In the genomic region with DNA sequence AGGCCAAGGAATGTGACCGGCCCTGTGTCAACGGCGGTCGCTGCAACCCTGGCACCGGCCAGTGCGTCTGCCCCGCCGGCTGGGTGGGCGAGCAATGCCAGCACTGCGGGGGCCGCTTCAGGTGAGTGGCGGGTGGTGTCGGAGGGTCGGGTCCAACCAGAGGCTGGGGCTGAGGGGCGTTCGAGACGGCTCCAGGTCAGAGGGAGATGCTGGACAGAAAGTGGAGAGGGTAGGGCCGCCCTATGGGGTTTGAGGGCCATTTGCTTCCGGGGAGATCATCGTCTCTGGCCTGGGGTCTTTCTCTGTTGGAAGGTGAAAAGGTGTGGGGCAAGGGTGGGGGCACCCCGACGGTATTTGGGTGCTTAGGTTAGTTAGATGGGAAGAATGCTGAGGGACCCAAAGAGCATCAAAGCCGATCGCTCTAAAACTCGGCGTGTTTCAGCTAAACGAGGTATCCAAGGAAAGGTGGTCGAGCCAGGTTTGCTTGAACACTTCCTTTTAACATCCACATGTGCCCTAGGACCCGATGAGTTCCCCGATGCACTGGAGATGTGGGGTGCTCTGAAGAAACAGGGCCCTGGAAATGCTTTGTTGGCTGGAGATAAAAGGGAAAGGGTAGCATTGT, we compare ENCODE assay signal across 1 cellular context.
TF ChIP-seq lines count a peak whose summit lies in the region.

No MANE protein-coding gene starts in this region.

TF ChIP-seq in HepG2, 621 proteins besides CTCF, POLR2A, EP300 and RAD21 (continued from another document and continues in another):
- TF ChIP-seq, protein P1, sequence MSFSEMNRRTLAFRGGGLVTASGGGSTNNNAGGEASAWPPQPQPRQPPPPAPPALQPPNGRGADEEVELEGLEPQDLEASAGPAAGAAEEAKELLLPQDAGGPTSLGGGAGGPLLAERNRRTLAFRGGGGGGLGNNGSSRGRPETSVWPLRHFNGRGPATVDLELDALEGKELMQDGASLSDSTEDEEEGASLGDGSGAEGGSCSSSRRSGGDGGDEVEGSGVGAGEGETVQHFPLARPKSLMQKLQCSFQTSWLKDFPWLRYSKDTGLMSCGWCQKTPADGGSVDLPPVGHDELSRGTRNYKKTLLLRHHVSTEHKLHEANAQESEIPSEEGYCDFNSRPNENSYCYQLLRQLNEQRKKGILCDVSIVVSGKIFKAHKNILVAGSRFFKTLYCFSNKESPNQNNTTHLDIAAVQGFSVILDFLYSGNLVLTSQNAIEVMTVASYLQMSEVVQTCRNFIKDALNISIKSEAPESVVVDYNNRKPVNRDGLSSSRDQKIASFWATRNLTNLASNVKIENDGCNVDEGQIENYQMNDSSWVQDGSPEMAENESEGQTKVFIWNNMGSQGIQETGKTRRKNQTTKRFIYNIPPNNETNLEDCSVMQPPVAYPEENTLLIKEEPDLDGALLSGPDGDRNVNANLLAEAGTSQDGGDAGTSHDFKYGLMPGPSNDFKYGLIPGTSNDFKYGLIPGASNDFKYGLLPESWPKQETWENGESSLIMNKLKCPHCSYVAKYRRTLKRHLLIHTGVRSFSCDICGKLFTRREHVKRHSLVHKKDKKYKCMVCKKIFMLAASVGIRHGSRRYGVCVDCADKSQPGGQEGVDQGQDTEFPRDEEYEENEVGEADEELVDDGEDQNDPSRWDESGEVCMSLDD (CRISPR knock-in tag; IDR thresholded peaks at IDR 0.05; ENCODE audit: borderline replicate concordance) = 0 out of 2 replicates have a peak, but pooled peaks have one; percentile 8
- TF ChIP-seq RXRB (CRISPR knock-in tag; IDR thresholded peaks at IDR 0.05; ENCODE audit: borderline replicate concordance) (no peak), NFAT5 (CRISPR knock-in tag; IDR thresholded peaks at IDR 0.05) (no peak), ZNF17 (CRISPR knock-in tag; IDR thresholded peaks at IDR 0.05) (no peak), NRL (CRISPR knock-in tag; IDR thresholded peaks at IDR 0.05; ENCODE audit: borderline replicate concordance) (0 out of 2 replicates have a peak, but pooled peaks have one; percentile 47), ZNF761 (CRISPR knock-in tag; conservative IDR thresholded peaks at IDR 0.05) (peak; percentile 16; the same call in 1 of the 2 replicates), ZFAT (CRISPR knock-in tag; conservative IDR thresholded peaks at IDR 0.05) (0 out of 2 replicates have a peak, but pooled peaks have one; percentile 8), KAT7 (CRISPR knock-in tag; IDR thresholded peaks at IDR 0.05; ENCODE audit: borderline replicate concordance) (peak; percentile 9; the same call in 1 of the 2 replicates), CENPT (CRISPR knock-in tag; IDR thresholded peaks at IDR 0.05; ENCODE audit: low read depth) (0 out of 2 replicates have a peak, but pooled peaks have one; percentile 32), ZNF44 (CRISPR knock-in tag; IDR thresholded peaks at IDR 0.05) (peak; percentile 84), PTBP1 (IDR thresholded peaks at IDR 0.05; ENCODE audit: low read depth, low read length, poor library complexity, severe bottlenecking) (peak; percentile 94), ZNF337 (CRISPR knock-in tag; IDR thresholded peaks at IDR 0.05; ENCODE audit: borderline replicate concordance, low read depth) (0 out of 2 replicates have a peak, but pooled peaks have one; percentile 35), HMG20B (CRISPR knock-in tag; conservative IDR thresholded peaks at IDR 0.05) (0 out of 2 replicates have a peak, but pooled peaks have one; percentile 13), ZNF333 (CRISPR knock-in tag; IDR thresholded peaks at IDR 0.05; ENCODE audit: borderline replicate concordance) (0 out of 2 replicates have a peak, but pooled peaks have one; percentile 6), ZNF317 (CRISPR knock-in tag; IDR thresholded peaks at IDR 0.05) (peak; percentile 33; the same call in 1 of the 2 replicates), CC2D1A (CRISPR knock-in tag; IDR thresholded peaks at IDR 0.05) (peak; percentile 52; the same call in 1 of the 2 replicates), ZNF234 (CRISPR knock-in tag; conservative IDR thresholded peaks at IDR 0.05) (peak; percentile 14; the same call in 1 of the 2 replicates), ZNF781 (CRISPR knock-in tag; IDR thresholded peaks at IDR 0.05; ENCODE audit: borderline replicate concordance, not compliant biosample characterization) (peak; percentile 55), ZNF138 (CRISPR knock-in tag; IDR thresholded peaks at IDR 0.05; ENCODE audit: low read depth) (peak; percentile 3; the same call in 1 of the 2 replicates), IRX3 (CRISPR knock-in tag; IDR thresholded peaks at IDR 0.05; ENCODE audit: borderline replicate concordance, low read depth) (peak; percentile 5; the same call in 1 of the 2 replicates), ZNF343 (CRISPR knock-in tag; IDR thresholded peaks at IDR 0.05) (peak; percentile 7; the same call in 1 of the 2 replicates), ATF1 (CRISPR knock-in tag; IDR thresholded peaks at IDR 0.05) (no peak), MAF1 (CRISPR knock-in tag; IDR thresholded peaks at IDR 0.05; ENCODE audit: borderline replicate concordance) (0 out of 2 replicates have a peak, but pooled peaks have one; percentile 42), GLMP (CRISPR knock-in tag; IDR thresholded peaks at IDR 0.05; ENCODE audit: borderline replicate concordance) (no peak), POLR2G (IDR thresholded peaks at IDR 0.05; ENCODE audit: low read depth, low read length) (no peak), ZBTB20 (CRISPR knock-in tag; IDR thresholded peaks at IDR 0.05; ENCODE audit: borderline replicate concordance, low read depth) (no peak), ZNF670 (CRISPR knock-in tag; IDR thresholded peaks at IDR 0.05; ENCODE audit: borderline replicate concordance) (0 out of 2 replicates have a peak, but pooled peaks have one; percentile 44), ELF4 (CRISPR knock-in tag; IDR thresholded peaks at IDR 0.05; ENCODE audit: borderline replicate concordance) (no peak; the same call in 1 of the 2 replicates), THAP8 (CRISPR knock-in tag; IDR thresholded peaks at IDR 0.05; ENCODE audit: borderline replicate concordance) (peak; percentile 48; the same call in 1 of the 2 replicates), KLF16 (CRISPR knock-in tag; IDR thresholded peaks at IDR 0.05) (peak in 1 of 2 experiments; percentile 16; a peak in 1 of 4 replicates), ZSCAN20 (CRISPR knock-in tag; IDR thresholded peaks at IDR 0.05; ENCODE audit: borderline replicate concordance) (peak; percentile 70; the same call in 1 of the 2 replicates), KDM5B (CRISPR knock-in tag; IDR thresholded peaks at IDR 0.05; ENCODE audit: borderline replicate concordance) (no peak)
- TF ChIP-seq, protein P2, sequence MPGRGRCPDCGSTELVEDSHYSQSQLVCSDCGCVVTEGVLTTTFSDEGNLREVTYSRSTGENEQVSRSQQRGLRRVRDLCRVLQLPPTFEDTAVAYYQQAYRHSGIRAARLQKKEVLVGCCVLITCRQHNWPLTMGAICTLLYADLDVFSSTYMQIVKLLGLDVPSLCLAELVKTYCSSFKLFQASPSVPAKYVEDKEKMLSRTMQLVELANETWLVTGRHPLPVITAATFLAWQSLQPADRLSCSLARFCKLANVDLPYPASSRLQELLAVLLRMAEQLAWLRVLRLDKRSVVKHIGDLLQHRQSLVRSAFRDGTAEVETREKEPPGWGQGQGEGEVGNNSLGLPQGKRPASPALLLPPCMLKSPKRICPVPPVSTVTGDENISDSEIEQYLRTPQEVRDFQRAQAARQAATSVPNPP (CRISPR knock-in tag; IDR thresholded peaks at IDR 0.05) = no peak
- TF ChIP-seq, protein P3, sequence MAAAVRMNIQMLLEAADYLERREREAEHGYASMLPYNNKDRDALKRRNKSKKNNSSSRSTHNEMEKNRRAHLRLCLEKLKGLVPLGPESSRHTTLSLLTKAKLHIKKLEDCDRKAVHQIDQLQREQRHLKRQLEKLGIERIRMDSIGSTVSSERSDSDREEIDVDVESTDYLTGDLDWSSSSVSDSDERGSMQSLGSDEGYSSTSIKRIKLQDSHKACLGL (CRISPR knock-in tag; IDR thresholded peaks at IDR 0.05) = 0 out of 2 replicates have a peak, but pooled peaks have one; percentile 13
- TF ChIP-seq, protein P4, sequence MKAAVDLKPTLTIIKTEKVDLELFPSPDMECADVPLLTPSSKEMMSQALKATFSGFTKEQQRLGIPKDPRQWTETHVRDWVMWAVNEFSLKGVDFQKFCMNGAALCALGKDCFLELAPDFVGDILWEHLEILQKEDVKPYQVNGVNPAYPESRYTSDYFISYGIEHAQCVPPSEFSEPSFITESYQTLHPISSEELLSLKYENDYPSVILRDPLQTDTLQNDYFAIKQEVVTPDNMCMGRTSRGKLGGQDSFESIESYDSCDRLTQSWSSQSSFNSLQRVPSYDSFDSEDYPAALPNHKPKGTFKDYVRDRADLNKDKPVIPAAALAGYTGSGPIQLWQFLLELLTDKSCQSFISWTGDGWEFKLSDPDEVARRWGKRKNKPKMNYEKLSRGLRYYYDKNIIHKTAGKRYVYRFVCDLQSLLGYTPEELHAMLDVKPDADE (CRISPR knock-in tag; IDR thresholded peaks at IDR 0.05) = no peak
